In genomic region chr16:56912746-56913703, GRCh38 we compare ENCODE assay signal across 11 cellular contexts. TPM values are rescaled to one million over a fixed set of nuclear protein-coding genes. Genes with fewer than 3 reads are reported as not detected.
DNase-seq lines count a peak whose midpoint lies in the region; ATAC-seq and TF ChIP-seq lines count a peak whose summit lies in the region.
"Had no signal": no experiment of that assay in that cellular context is flagged by ENCODE, and none has a peak within 500 bp of the region (broad histone marks: within the 10 kb centered on the region; RNA-seq: fewer than 3 reads in every experiment).

No MANE protein-coding gene starts in this region.

- intact Hi-C loops in IMR-90 (cut with micrococcal nuclease), result no loop called here
- intact Hi-C loops in ascending aorta (cut with DNase I), result no loop called here

- peak overlapping the region; percentile 88 for H3K4ac ChIP-seq in IMR-90 (ENCODE audit: low read depth, low read length)

- H3K23ac ChIP-seq in IMR-90 (ENCODE audit: low read depth, low read length), result peak overlapping the region; percentile 54; the same call in 1 of the 2 replicates

- 0 out of 4 replicates have a peak, but pooled peaks cover 0 to 3% of the 10 kb centered on the region in 2 experiments for H3K79me1 ChIP-seq in IMR-90 (ENCODE audit: low read depth in 1 of 2, low read length in 2 of 2)

- H3K9me3 Mint-ChIP-seq in nephron, result no peaks in the 10 kb centered on the region

- no peak overlapping the region for H3K56ac ChIP-seq in IMR-90 (ENCODE audit: extremely low read depth, insufficient read depth, low read length)

- H3K27me3 Mint-ChIP-seq in nephron (ENCODE audit: low read depth), result no peaks in the 10 kb centered on the region

- H4K5ac ChIP-seq in IMR-90 (ENCODE audit: low read depth, low read length), result peak overlapping the region; percentile 66

- peak overlapping the region; percentile 80 for H2AFZ ChIP-seq in IMR-90 (replicated peaks; ENCODE audit: low read length, poor library complexity)

- H3K4me2 ChIP-seq in IMR-90 (ENCODE audit: low read depth, low read length), result no peak overlapping the region

- no peak overlapping the region for H3K9ac ChIP-seq in IMR-90 (ENCODE audit: low read depth, low read length)

- no peak for TF ChIP-seq EP300 in gastroesophageal sphincter (IDR thresholded peaks at IDR 0.05)

- H2BK120ac ChIP-seq in IMR-90 (ENCODE audit: low read depth, low read length), result peak overlapping the region; percentile 84

- H4K8ac ChIP-seq in IMR-90 (ENCODE audit: low read depth in 2 of 2, low read length in 2 of 2), result peak overlapping the region; percentile 22 to 84; a peak in 3 of 4 replicates

- ATAC-seq in IMR-90 (ENCODE audit: low read depth) (peak; percentile 66), gastroesophageal sphincter (no peak)
- ATAC-seq: activated CD8-positive, alpha-beta memory T cell treated with anti-CD3 and anti-CD28 coated beads, Interleukin-2, amount 10 ng/mL, durations not matched to agents 7 days and 5 days had no signal

- CTCF ChIA-PET in IMR-90 (lab: Yijun Ruan, JAX), result no interaction called here

- H3K27ac ChIP-seq in IMR-90 (ENCODE audit: insufficient read depth, low read length) (peak overlapping the region; percentile 75; the same call in 1 of the 2 replicates), gastroesophageal sphincter (no peak overlapping the region), ascending aorta (no peak overlapping the region)

- H2AK9ac ChIP-seq in IMR-90 (replicated peaks; ENCODE audit: low read depth, low read length, poor library complexity), result peak overlapping the region; percentile 94

- H3K4me3 Mint-ChIP-seq in nephron, result peak overlapping the region in 2 of 3 experiments; percentile 10 to 28
- H3K4me3 Mint-ChIP-seq: activated CD8-positive, alpha-beta memory T cell treated with anti-CD3 and anti-CD28 coated beads, Interleukin-2, amount 10 ng/mL, durations not matched to agents 7 days and 5 days had no signal

- peak overlapping the region; percentile 92 for H2BK20ac ChIP-seq in IMR-90 (ENCODE audit: low read depth, low read length)

- H2AK5ac ChIP-seq in IMR-90 (ENCODE audit: low read depth, low read length), result peak overlapping the region; percentile 84; the same call in 1 of the 2 replicates

- H3K36me3 ChIP-seq in IMR-90 (ENCODE audit: control insufficient read depth, insufficient read depth, low read length) (no peaks in the 10 kb centered on the region), gastroesophageal sphincter (no peaks in the 10 kb centered on the region), ascending aorta (no peaks in the 10 kb centered on the region)
- H3K36me3 ChIP-seq: BE2C had no signal

- DNase-seq in AG08396 (ENCODE audit: low spot score), result peak; percentile 76
- DNase-seq in IMR-90, result peak; percentile 83
- DNase-seq in cardiac fibroblast (ENCODE audit: low read depth in 2 of 2), result peak; percentile 72 to 80
- no peak for DNase-seq in ascending aorta (ENCODE audit: low spot score in 2 of 2)
- DNase-seq in stimulated activated CD4-positive, alpha-beta T cell treated with anti-CD3 and anti-CD28 coated beads, Interleukin-1b, Interleukin-23, amount 100 ng/mL, for 48 hours, result no peak
- no peak for DNase-seq in D341Med (ENCODE audit: low spot score)
- DNase-seq: activated CD8-positive, alpha-beta memory T cell treated with anti-CD3 and anti-CD28 coated beads, Interleukin-2, amount 10 ng/mL, durations not matched to agents 7 days and 5 days; BE2C; NCI-H1694 treated with DMSO at 0.1 percent for 48 hours had no signal

- H3K27me3 ChIP-seq in IMR-90 (ENCODE audit: control insufficient read depth, insufficient read depth, low read length), result peaks cover 2% of the 10 kb centered on the region; the same call in 1 of the 2 replicates
- no peaks in the 10 kb centered on the region for H3K27me3 ChIP-seq in gastroesophageal sphincter
- no peaks in the 10 kb centered on the region for H3K27me3 ChIP-seq in ascending aorta
- H3K27me3 ChIP-seq: BE2C had no signal

- TF ChIP-seq CTCF in IMR-90 (conservative IDR thresholded peaks at IDR 0.05; ENCODE audit: low read depth, low read length) (no peak), cardiac fibroblast (IDR thresholded peaks at IDR 0.05; ENCODE audit: low read depth, low read length) (no peak), nephron (IDR thresholded peaks at IDR 0.05; ENCODE audit: unreplicated experiment in 3 of 3) (no peak), gastroesophageal sphincter (IDR thresholded peaks at IDR 0.05) (no peak), ascending aorta (IDR thresholded peaks at IDR 0.05) (no peak)

- WGBS in IMR-90 (ENCODE audit: extremely low coverage in 2 of 2, insufficient read length in 1 of 2), 2 experiments, result 90% methylated on average over 6 of the region's 18 CpGs; no CpG with 5 or more reads in 1 of the 2 experiments
- 65 to 79% methylated on average over 13 to 15 of the region's 18 CpGs for whole genome bisulfite sequencing in gastroesophageal sphincter (ENCODE audit: low coverage in 1 of 2), 2 donors

- H3K14ac ChIP-seq in IMR-90 (replicated peaks; ENCODE audit: low read depth, low read length), result peak overlapping the region; percentile 77

- TF ChIP-seq RAD21 in IMR-90 (IDR thresholded peaks at IDR 0.05; ENCODE audit: low read length), result no peak

- no peaks in the 10 kb centered on the region for H3K9me3 ChIP-seq in IMR-90 (ENCODE audit: control insufficient read depth, insufficient read depth, low read length)
- no peaks in the 10 kb centered on the region for H3K9me3 ChIP-seq in gastroesophageal sphincter
- no peaks in the 10 kb centered on the region for H3K9me3 ChIP-seq in ascending aorta
- H3K9me3 ChIP-seq: BE2C had no signal

- peak overlapping the region; percentile 50 for H3K18ac ChIP-seq in IMR-90 (ENCODE audit: low read depth, low read length)

- H4K91ac ChIP-seq in IMR-90 (ENCODE audit: insufficient read depth, low read depth, low read length), result peak overlapping the region; percentile 78

- H2BK5ac ChIP-seq in IMR-90 (ENCODE audit: low read depth, low read length, poor library complexity, severe bottlenecking), result peak overlapping the region; percentile 80

- H2BK15ac ChIP-seq in IMR-90 (ENCODE audit: low read depth, low read length), result peak overlapping the region; percentile 64; the same call in 2 of the 3 replicates

- H3K4me1 ChIP-seq in IMR-90 (ENCODE audit: control insufficient read depth, insufficient read depth, low read length), result peaks cover 25% of the 10 kb centered on the region
- H3K4me1 ChIP-seq in gastroesophageal sphincter, result peaks cover 0 to 15% (median 0%) of the 10 kb centered on the region in 3 donors
- H3K4me1 ChIP-seq in ascending aorta, result peaks cover 0 to 13% of the 10 kb centered on the region in 2 donors

- H3K4me3 ChIP-seq in IMR-90 (ENCODE audit: insufficient read depth, low read depth, low read length) (no peak overlapping the region), cardiac fibroblast (replicated peaks in 1 of 2; ENCODE audit: low read depth in 2 of 2, low read length in 2 of 2) (no peak overlapping the region), gastroesophageal sphincter (no peak overlapping the region), ascending aorta (no peak overlapping the region)

- H4K20me1 ChIP-seq in IMR-90 (ENCODE audit: insufficient read depth, low read length), result no peaks in the 10 kb centered on the region

- in situ Hi-C loops in IMR-90 (cut with MboI; ENCODE audit: low sequenced_read_pairs), result no loop called here

- POLR2A ChIA-PET in IMR-90 (lab: Charles Lee; ENCODE audit: unreplicated experiment), result no interaction called here

- no peaks in the 10 kb centered on the region for H3K36me3 Mint-ChIP-seq in nephron (ENCODE audit: low read depth)

- dilution Hi-C loops in IMR-90 (cut with HindIII; ENCODE audit: low sequenced_read_pairs, unreplicated experiment), result no loop called here

- TF ChIP-seq POLR2A in IMR-90 (IDR thresholded peaks at IDR 0.05; ENCODE audit: low read depth, low read length) (no peak), gastroesophageal sphincter (IDR thresholded peaks at IDR 0.05) (no peak)

- H3K9me1 ChIP-seq in IMR-90 (ENCODE audit: insufficient read depth, low read length), result peaks cover 23% of the 10 kb centered on the region

- H3K4me1 Mint-ChIP-seq in nephron, result peaks cover 80% of the 10 kb centered on the region

- peak overlapping the region; percentile 38 to 95 (median 86) for H3K27ac Mint-ChIP-seq in nephron
- H3K27ac Mint-ChIP-seq: activated CD8-positive, alpha-beta memory T cell treated with anti-CD3 and anti-CD28 coated beads, Interleukin-2, amount 10 ng/mL, durations not matched to agents 7 days and 5 days had no signal

- no TSS peak for BruUV-seq in IMR-90 (replicated peaks; lab: Mats Ljungman, UMichigan)

TF ChIP-seq in IMR-90, 13 proteins besides CTCF, POLR2A, EP300 and RAD21:
- TF ChIP-seq MAZ (IDR thresholded peaks at IDR 0.05; ENCODE audit: borderline replicate concordance, low read depth, low read length) (peak; percentile 21; the same call in 1 of the 2 replicates), USF2 (IDR thresholded peaks at IDR 0.05; ENCODE audit: low read depth, low read length) (no peak), CEBPB (IDR thresholded peaks at IDR 0.05; ENCODE audit: low read depth, low read length) (peak; percentile 46; the same call in 1 of the 2 replicates)

RNA-seq across cellular contexts. Expression of gene HERPUD1, which starts 18.9 kb away (rescaled TPM):
- total RNA-seq in IMR-90 (2012; rRNA removed) (83.3 and 148 TPM in 2 replicates), gastroesophageal sphincter (10 to 100 TPM; 41.2 to 87.5 (median 79.1) TPM), ascending aorta (108 TPM)
- 122 and 130 TPM in 2 replicates for polyA plus RNA-seq in IMR-90 (2012; rRNA removed)
- polyA plus RNA-seq in IMR-90 (2012; cell fraction: cytosol; rRNA removed), result 188 and 191 TPM in 2 replicates
- 154 and 210 TPM in 2 replicates for polyA plus RNA-seq in IMR-90 (2012; cell fraction: nucleus; rRNA removed; ENCODE audit: low replicate concordance)

RNA-seq across cellular contexts. Expression of gene SLC12A3, which starts 48.0 kb away (rescaled TPM):
- total RNA-seq in IMR-90 (2012; rRNA removed) (not detected in 2 replicates), gastroesophageal sphincter (not detected), ascending aorta (not detected)
- not detected in 2 replicates for polyA plus RNA-seq in IMR-90 (2012; rRNA removed)
- polyA plus RNA-seq in IMR-90 (2012; cell fraction: cytosol; rRNA removed), result not detected in 2 replicates
- not detected in 2 replicates for polyA plus RNA-seq in IMR-90 (2012; cell fraction: nucleus; rRNA removed; ENCODE audit: low replicate concordance)
- total RNA-seq: activated CD8-positive, alpha-beta memory T cell treated with anti-CD3 and anti-CD28 coated beads, Interleukin-2, amount 10 ng/mL, durations not matched to agents 7 days and 5 days had no signal

RNA-seq across cellular contexts. Expression of gene CETP, which starts 48.7 kb away (rescaled TPM):
- not detected in 2 replicates for total RNA-seq in IMR-90 (2012; rRNA removed)
- not detected in 2 replicates for polyA plus RNA-seq in IMR-90 (2012; rRNA removed)
- polyA plus RNA-seq in IMR-90 (2012; cell fraction: cytosol; rRNA removed), result not detected in 2 replicates
- polyA plus RNA-seq in IMR-90 (2012; cell fraction: nucleus; rRNA removed; ENCODE audit: low replicate concordance), result 0.07 and 0.18 TPM in 2 replicates
- 1 to 10 TPM in 1 of 4 donors, not detected in 3; 1.6 TPM for total RNA-seq in gastroesophageal sphincter
- not detected for total RNA-seq in ascending aorta
- total RNA-seq: activated CD8-positive, alpha-beta memory T cell treated with anti-CD3 and anti-CD28 coated beads, Interleukin-2, amount 10 ng/mL, durations not matched to agents 7 days and 5 days had no signal

Comparison
In these comparisons a context has a peak if more than half of its experiments do, and no peak if none do; other contexts are left out.
1. DNase-seq: peak in AG08396 (single experiment), IMR-90 (single experiment) and cardiac fibroblast (2 of 2); none in ascending aorta (0 of 2), stimulated activated CD4-positive, alpha-beta T cell treated with anti-CD3 and anti-CD28 coated beads, Interleukin-1b, Interleukin-23, amount 100 ng/mL, for 48 hours (single experiment) and D341Med (single experiment).